In the genomic region with DNA sequence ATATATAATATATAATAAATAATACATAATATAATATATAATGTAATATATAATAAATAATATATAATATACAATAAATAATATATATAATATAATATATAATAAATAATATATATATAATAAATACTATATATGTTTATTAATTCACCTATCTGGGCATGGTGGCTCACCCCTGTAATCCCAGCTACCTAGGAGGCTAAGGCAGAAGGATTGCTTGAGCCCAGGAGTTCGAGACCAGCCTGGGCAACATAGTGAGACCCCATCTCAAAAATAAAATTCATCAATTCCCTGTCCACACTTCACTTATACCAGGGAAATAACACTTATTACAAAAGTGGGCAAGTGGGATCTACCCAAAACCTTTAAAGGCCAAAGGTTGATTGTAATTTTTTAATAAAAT, we compare ENCODE assay signal across 22 cellular contexts.
"Had no signal": no experiment of that assay in that cellular context is flagged by ENCODE, and none has a peak within 500 bp of the region (broad histone marks: within the 10 kb centered on the region; RNA-seq: fewer than 3 reads in every experiment).

No MANE protein-coding gene starts in this region.

- H3K36me3 ChIP-seq: esophagus muscularis mucosa, gastroesophageal sphincter, heart left ventricle, lower lobe of right lung had no signal

- DNase-seq: dermis blood vessel endothelial cell; dorsolateral prefrontal cortex; effector CD4-positive, alpha-beta T cell; effector memory CD4-positive, alpha-beta T cell; foreskin keratinocyte; heart left ventricle; hypothalamus; immature natural killer cell; islet precursor cell; kidney; kidney glomerular epithelial cell; left colon; left ventricle myocardium superior; lower lobe of right lung; mesenchymal stem cell; mucosa of descending colon had no signal

- H3K4me3 ChIP-seq: coronary artery, dorsolateral prefrontal cortex, esophagus muscularis mucosa, gastroesophageal sphincter, heart left ventricle, hepatocyte, lower lobe of right lung, mucosa of descending colon had no signal

- H3K4me2 ChIP-seq: hepatocyte had no signal

- H3K27me3 ChIP-seq: dorsolateral prefrontal cortex, esophagus muscularis mucosa, foreskin keratinocyte, gastroesophageal sphincter, heart left ventricle, hepatocyte had no signal

- ATAC-seq: foreskin keratinocyte, gastroesophageal sphincter, heart left ventricle, left colon, left lobe of liver, left ventricle myocardium superior, lower lobe of right lung, mucosa of descending colon had no signal

- H2AFZ ChIP-seq: hepatocyte had no signal

- H3K4me1 Mint-ChIP-seq: immature natural killer cell had no signal

- H3K9me3 Mint-ChIP-seq: immature natural killer cell, mesothelial cell of epicardium had no signal

- H3K27ac Mint-ChIP-seq: immature natural killer cell, mesothelial cell of epicardium had no signal

- H3K9me3 ChIP-seq: esophagus muscularis mucosa, gastroesophageal sphincter, heart left ventricle, lower lobe of right lung, mucosa of descending colon had no signal

- H3K4me3 Mint-ChIP-seq: immature natural killer cell, mesothelial cell of epicardium had no signal

- H3K27ac ChIP-seq: dorsolateral prefrontal cortex, esophagus muscularis mucosa, foreskin keratinocyte, hepatocyte, lower lobe of right lung had no signal

- H3K36me3 Mint-ChIP-seq: immature natural killer cell had no signal
